Comparison of ENCODE assay signal across 14 cellular contexts in the genomic region with DNA sequence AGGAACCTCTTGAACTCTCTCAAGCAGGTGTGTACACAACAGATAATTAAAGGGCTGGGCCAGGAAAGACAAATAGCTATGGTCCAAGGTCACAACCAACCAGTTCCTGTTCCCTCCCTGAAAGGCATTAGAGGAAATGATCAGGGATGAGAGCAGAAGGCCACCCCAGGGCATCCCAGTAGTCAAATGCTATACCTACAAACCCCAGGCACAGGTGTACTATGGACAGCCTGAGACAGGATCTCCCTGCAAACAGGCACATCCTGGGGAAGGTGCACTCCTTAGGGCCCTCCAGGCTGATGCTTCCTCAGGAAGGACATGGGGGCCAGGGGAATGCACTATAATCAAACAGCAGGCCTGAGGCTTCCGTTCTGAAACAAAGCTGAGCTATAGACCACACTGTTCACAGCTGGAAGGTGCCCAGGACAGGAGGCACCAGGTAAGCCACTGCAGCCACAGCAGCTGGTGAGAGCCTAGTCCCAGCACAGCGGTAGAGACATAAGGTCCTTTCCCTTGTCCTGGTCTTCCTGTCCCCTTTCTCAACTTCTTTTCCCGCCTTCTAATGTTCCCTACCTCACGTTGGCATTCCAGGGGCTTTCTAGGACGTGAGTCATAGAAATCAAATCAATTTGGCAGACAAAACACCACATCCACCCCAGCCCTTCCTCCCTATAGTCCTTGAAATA. TPM values are rescaled to one million over a fixed set of nuclear protein-coding genes. Genes with fewer than 3 reads are reported as not detected.
DNase-seq lines count a peak whose midpoint lies in the region; ATAC-seq, FAIRE-seq and TF ChIP-seq lines count a peak whose summit lies in the region.
"Had no signal": no experiment of that assay in that cellular context is flagged by ENCODE, and none has a peak within 500 bp of the region (broad histone marks: within the 10 kb centered on the region; RNA-seq: fewer than 3 reads in every experiment).

No MANE protein-coding gene starts in this region.

- TF ChIP-seq CTCF in Panc1 (IDR thresholded peaks at IDR 0.05): no peak
- TF ChIP-seq CTCF in fibroblast of the aortic adventitia (IDR thresholded peaks at IDR 0.05; ENCODE audit: insufficient read depth, low read length): no peak

- intact Hi-C loops in Panc1 (cut with micrococcal nuclease; ENCODE audit: unreplicated experiment): no loop called here

- no peak overlapping the region for H3K27ac ChIP-seq in Panc1 (ENCODE audit: low read length)
- H3K27ac ChIP-seq in small intestine (ENCODE audit: low read depth in 1 of 2, low read length in 1 of 2): peak overlapping the region; percentile 81 to 91

- peak; percentile 68 for DNase-seq in HT1080 (ENCODE audit: low read depth)
- DNase-seq in Panc1 (ENCODE audit: low read depth, low spot score): no peak
- peak; percentile 57 for DNase-seq in fibroblast of the aortic adventitia (ENCODE audit: low read depth)
- DNase-seq in small intestine: peak; percentile 96
- DNase-seq in GM03348 (ENCODE audit: low spot score): no peak
- DNase-seq in NOMO-1 treated with DMSO at 0.1 percent for 48 hours (lab: John Stamatoyannopoulos, UW; ENCODE audit: unreplicated experiment): no peak
- DNase-seq: activated CD8-positive, alpha-beta memory T cell treated with anti-CD3 and anti-CD28 coated beads for 24 hours; anterior cingulate cortex; DND-41; esophagus squamous epithelium; islet precursor cell; stimulated activated CD4-positive, alpha-beta T cell treated with anti-CD3 and anti-CD28 coated beads, Interleukin-2, amount 100 ng/mL, for 48 hours; stomach had no signal

- no TSS peak for BruUV-seq in Panc1 (replicated peaks; lab: Mats Ljungman, UMichigan)

- H3K36me3 ChIP-seq in Panc1 (ENCODE audit: control insufficient read depth, insufficient read depth, low read length): peaks cover 4% of the 10 kb centered on the region
- peaks cover 8 to 10% of the 10 kb centered on the region in 2 donors for H3K36me3 ChIP-seq in small intestine (ENCODE audit: control insufficient read depth in 2 of 2, insufficient read depth in 2 of 2, low read length in 2 of 2)

- in situ Hi-C loops in Panc1 (cut with HindIII; ENCODE audit: low pct_unique_long_range_greater_than_20kb, low sequenced_read_pairs): no loop called here

- ATAC-seq in Panc1: peak; percentile 48; the same call in 1 of the 2 replicates
- no peak for ATAC-seq in HG02852 (IDR thresholded peaks at IDR 0.05; ENCODE audit: unreplicated experiment)

- H3K4me1 ChIP-seq in Panc1 (ENCODE audit: control insufficient read depth, insufficient read depth, low read length) (no peaks in the 10 kb centered on the region), small intestine (ENCODE audit: control insufficient read depth in 2 of 2, insufficient read depth in 1 of 2, low read depth in 1 of 2, low read length in 1 of 2) (peaks cover 4 to 15% of the 10 kb centered on the region in 2 donors)

- 55 to 67% (median 66%) methylated on average over 5 of the region's 5 CpGs for WGBS in small intestine, 3 donors

- POLR2A ChIA-PET in Panc1 (lab: Charles Lee): no interaction called here

- FAIRE-seq in small intestine (lab: Jason Lieb, UNC): no peak

- no peak overlapping the region for H3K4me3 ChIP-seq in Panc1 (ENCODE audit: low read depth in 2 of 2, low read length in 2 of 2)
- no peak overlapping the region for H3K4me3 ChIP-seq in fibroblast of the aortic adventitia (ENCODE audit: low read depth, low read length)
- H3K4me3 ChIP-seq in small intestine (ENCODE audit: low read depth in 1 of 2, low read length in 2 of 2): no peak overlapping the region
- H3K4me3 ChIP-seq: esophagus squamous epithelium, stomach had no signal

- H3K9me3 ChIP-seq in Panc1 (ENCODE audit: control insufficient read depth, insufficient read depth, low read depth, low read length): no peaks in the 10 kb centered on the region
- no peaks in the 10 kb centered on the region for H3K9me3 ChIP-seq in small intestine (ENCODE audit: control insufficient read depth, low read depth)
- H3K9me3 ChIP-seq: esophagus squamous epithelium, stomach had no signal

- H3K27me3 ChIP-seq in Panc1 (ENCODE audit: control insufficient read depth, insufficient read depth, low read length): no peaks in the 10 kb centered on the region
- H3K27me3 ChIP-seq in small intestine (ENCODE audit: control insufficient read depth in 2 of 2, insufficient read depth in 2 of 2, low read length in 2 of 2): no peaks in the 10 kb centered on the region
- H3K27me3 ChIP-seq: esophagus squamous epithelium, stomach had no signal

- CTCF ChIA-PET in Panc1 (lab: Charles Lee): no interaction called here

RNA-seq across cellular contexts. Expression of a gene that starts 13.3 kb away (rescaled TPM):
- total RNA-seq in HT1080 (2014; rRNA removed; shearing (Covaris generic)): 8.8 and 11.7 TPM in 2 replicates
- 7.5 and 9.0 TPM in 2 replicates for polyA plus RNA-seq in HT1080 (2015; cell fraction: cytosol; rRNA removed)
- 19.6 and 19.8 TPM in 2 replicates for polyA plus RNA-seq in HT1080 (2015; cell fraction: nucleus; rRNA removed)
- 31.7 TPM for total RNA-seq in Panc1 (2021; ENCODE audit: unreplicated experiment)
- polyA plus RNA-seq in Panc1 (2012; ENCODE audit: insufficient read length): 26.4 TPM
- total RNA-seq in fibroblast of the aortic adventitia (ENCODE audit: low replicate concordance): 14.0 and 16.4 TPM in 2 replicates
- polyA plus RNA-seq in small intestine: 100 to 1,000 TPM in 1 of 3 donors, 10 to 100 TPM in 2; 30.9 to 150 (median 98.6) TPM

Comparison
In these comparisons a context has a peak if more than half of its experiments do, and no peak if none do; other contexts are left out.
1. DNase-seq: peak in HT1080 (single experiment), fibroblast of the aortic adventitia (single experiment) and small intestine (single experiment); none in Panc1 (single experiment), GM03348 (single experiment) and NOMO-1 treated with DMSO at 0.1 percent for 48 hours (single experiment).